ENCODE assay signal across 20 cellular contexts in genomic region chr4:183936047-183936446, GRCh38. TPM values are rescaled to one million over a fixed set of nuclear protein-coding genes. Genes with fewer than 3 reads are reported as not detected.
"Had no signal": no experiment of that assay in that cellular context is flagged by ENCODE, and none has a peak within 500 bp of the region (broad histone marks: within the 10 kb centered on the region; RNA-seq: fewer than 3 reads in every experiment).

No MANE protein-coding gene starts in this region.

- H3K27ac Mint-ChIP-seq: activated naive CD4-positive, alpha-beta T cell treated with anti-CD3 and anti-CD28 coated beads, Interleukin-2, amount 50 U/mL, for 72 hours; activated T-cell treated with anti-CD3 and anti-CD28 coated beads, Interleukin-2, amount 50 U/mL, for 72 hours; memory B cell; natural killer cell; T-helper 1 cell treated with Interleukin-12 subunit alpha and Interleukin-12 subunit beta and Interleukin-4 antibody, amounts not matched to agents 30 μg/mL and 1 μg/mL, for 36 hours had no signal

- H3K9me3 ChIP-seq: adrenal gland, esophagus squamous epithelium, left lung, tibial artery had no signal

- H3K27me3 ChIP-seq: adrenal gland, esophagus squamous epithelium, left lung, tibial artery had no signal

- H3K4me3 Mint-ChIP-seq: activated T-cell treated with anti-CD3 and anti-CD28 coated beads, Interleukin-2, amount 50 U/mL, for 72 hours; memory B cell; natural killer cell; T-helper 1 cell treated with Interleukin-12 subunit alpha and Interleukin-12 subunit beta and Interleukin-4 antibody, amounts not matched to agents 30 μg/mL and 1 μg/mL, for 36 hours had no signal

- H3K27ac ChIP-seq: adrenal gland, left lung, skin epidermis, tibial artery had no signal

- H3K36me3 Mint-ChIP-seq: activated naive CD4-positive, alpha-beta T cell treated with anti-CD3 and anti-CD28 coated beads, Interleukin-2, amount 50 U/mL, for 72 hours; memory B cell; natural killer cell had no signal

- H3K4me3 ChIP-seq: adrenal gland, esophagus squamous epithelium, left lung, skin epidermis, tibial artery had no signal

- H3K4me1 Mint-ChIP-seq: memory B cell, natural killer cell had no signal

- H3K36me3 ChIP-seq: adrenal gland, esophagus squamous epithelium, left lung, tibial artery had no signal

- DNase-seq: activated CD4-positive, alpha-beta T cell treated with anti-CD3 and anti-CD28 coated beads, Interleukin-2, amount 50 U/mL, for 4 hours; activated gamma-delta T cell treated with Interleukin-2 at 50 U/mL for 16 hours; activated T-cell treated with anti-CD3 and anti-CD28 coated beads, Interleukin-2, amount 50 U/mL, for 72 hours; adrenal gland; dermis blood vessel endothelial cell; effector memory CD4-positive, alpha-beta T cell; esophagus squamous epithelium; hippocampal formation; left lung; natural killer cell; occipital lobe; stimulated activated naive CD8-positive, alpha-beta T cell treated with anti-CD3 and anti-CD28 coated beads, Interleukin-15, Interleukin-2, amounts not matched to agents 100 U/mL and 50 U/mL, for 24 hours; substantia nigra; tibial artery had no signal

- H3K9me3 Mint-ChIP-seq: activated naive CD4-positive, alpha-beta T cell treated with anti-CD3 and anti-CD28 coated beads, Interleukin-2, amount 50 U/mL, for 72 hours; activated T-cell treated with anti-CD3 and anti-CD28 coated beads, Interleukin-2, amount 50 U/mL, for 72 hours; memory B cell; natural killer cell; T-helper 1 cell treated with Interleukin-12 subunit alpha and Interleukin-12 subunit beta and Interleukin-4 antibody, amounts not matched to agents 30 μg/mL and 1 μg/mL, for 36 hours had no signal

- ATAC-seq: activated CD4-positive, CD25-positive, alpha-beta regulatory T cell treated with anti-CD3 and anti-CD28 coated beads, Interleukin-2, amount 50 U/mL, for 24 hours; left lung; natural killer cell; stimulated activated naive CD8-positive, alpha-beta T cell treated with anti-CD3 and anti-CD28 coated beads, Interleukin-15, Interleukin-2, amounts not matched to agents 100 U/mL and 50 U/mL, for 24 hours had no signal

- H3K4me1 ChIP-seq: adrenal gland, left lung, tibial artery had no signal

RNA-seq across cellular contexts. Expression of gene STOX2, which starts 30.9 kb away (rescaled TPM):
- total RNA-seq: activated CD8-positive, alpha-beta memory T cell treated with anti-CD3 and anti-CD28 coated beads for 36 hours; activated naive CD4-positive, alpha-beta T cell treated with anti-CD3 and anti-CD28 coated beads, Interleukin-2, amount 50 U/mL, for 72 hours had no signal
